31 cellular contexts compared by ENCODE assay signal in genomic region chr10:116296358-116296757, GRCh38. TPM values are rescaled to one million over a fixed set of nuclear protein-coding genes. Genes with fewer than 3 reads are reported as not detected.
DNase-seq lines count a peak whose midpoint lies in the region; ATAC-seq, FAIRE-seq and TF ChIP-seq lines count a peak whose summit lies in the region.
"Had no signal": no experiment of that assay in that cellular context is flagged by ENCODE, and none has a peak within 500 bp of the region (broad histone marks: within the 10 kb centered on the region; RNA-seq: fewer than 3 reads in every experiment).

No MANE protein-coding gene starts in this region.

- POLR2A ChIA-PET in H1 (lab: Charles Lee; ENCODE audit: partially characterized antibody) (no interaction called here), RWPE1 (lab: Yijun Ruan, JAX; ENCODE audit: low non-redundant PET) (no interaction called here)

- no peak overlapping the region for H2AK5ac ChIP-seq in H1 (ENCODE audit: low read depth, low read length)

- H3K23ac ChIP-seq in H1 (ENCODE audit: insufficient read length): no peak overlapping the region

- no peak overlapping the region for H4K5ac ChIP-seq in H1 (ENCODE audit: insufficient read length, low read depth, low read length)

- no peak for FAIRE-seq in H1 (lab: Jason Lieb, UNC)
- FAIRE-seq: D721Med, GM12891, H54, HTR-8/SVneo, K562 had no signal

- peaks cover 22% of the 10 kb centered on the region for H3K4me1 Mint-ChIP-seq in nephron
- H3K4me1 Mint-ChIP-seq: CD4-positive, CD25-positive, alpha-beta regulatory T cell had no signal

- H3K4me3 ChIP-seq in H1 (ENCODE audit: extremely low read depth in 1 of 4, insufficient read depth in 2 of 4, low read depth in 3 of 4, low read length in 4 of 4): no peak overlapping the region
- H3K4me3 ChIP-seq: K562, PC-9, SK-N-MC had no signal

- H3K4me2 ChIP-seq in H1 (ENCODE audit: insufficient read depth in 1 of 2, low read depth in 2 of 2, low read length in 2 of 2): no peak overlapping the region
- H3K4me2 ChIP-seq: PC-9 had no signal

- no peak for TF ChIP-seq CTCF in H1 (IDR thresholded peaks at IDR 0.05; ENCODE audit: control extremely low read depth in 1 of 3, insufficient read depth in 1 of 3, low read depth in 1 of 3, low read length in 3 of 3)
- no peak for TF ChIP-seq CTCF in nephron (IDR thresholded peaks at IDR 0.05; ENCODE audit: unreplicated experiment in 3 of 3)
- no peak for TF ChIP-seq CTCF in RWPE1 (conservative IDR thresholded peaks at IDR 0.05; ENCODE audit: low read depth)

- H2BK15ac ChIP-seq in H1 (ENCODE audit: low read length): no peak overlapping the region

- no peak for TF ChIP-seq POLR2A in H1 (IDR thresholded peaks at IDR 0.05; ENCODE audit: control extremely low read depth in 1 of 2, low read depth in 2 of 2, low read length in 2 of 2)

- H4K91ac ChIP-seq in H1 (replicated peaks; ENCODE audit: insufficient read length, low read length): no peak overlapping the region

- no peaks in the 10 kb centered on the region for H4K20me1 ChIP-seq in H1 (replicated peaks in 1 of 2; ENCODE audit: control insufficient read depth in 1 of 2, insufficient read depth in 2 of 2, low read length in 2 of 2)

- no peak overlapping the region for H3K27ac ChIP-seq in H1 (ENCODE audit: low read depth, low read length)
- H3K27ac ChIP-seq in RWPE1: no peak overlapping the region
- H3K27ac ChIP-seq: PC-9, SK-N-MC had no signal

- H3K79me1 ChIP-seq in H1 (ENCODE audit: low read depth, low read length): no peaks in the 10 kb centered on the region

- no peak overlapping the region for H2BK12ac ChIP-seq in H1 (ENCODE audit: low read depth, low read length)

- no peak overlapping the region for H2BK5ac ChIP-seq in H1 (ENCODE audit: low read depth, low read length)

- H3K27ac Mint-ChIP-seq in nephron: peak overlapping the region; percentile 30 to 52 (median 49)
- H3K27ac Mint-ChIP-seq: CD4-positive, CD25-positive, alpha-beta regulatory T cell had no signal

- no peaks in the 10 kb centered on the region for H3K4me1 ChIP-seq in H1 (replicated peaks in 1 of 4; ENCODE audit: control insufficient read depth in 3 of 4, insufficient read depth in 4 of 4, low read length in 3 of 4)

- H3K9me3 Mint-ChIP-seq in nephron: no peaks in the 10 kb centered on the region

- H2BK120ac ChIP-seq in H1 (replicated peaks; ENCODE audit: low read depth, low read length): no peak overlapping the region

- H4K8ac ChIP-seq in H1 (ENCODE audit: extremely low read depth, insufficient read depth, low read length): no peak overlapping the region

- H2AFZ ChIP-seq in H1 (ENCODE audit: low read length): 0 out of 2 replicates have a peak overlapping the region, but pooled peaks have one; percentile 15
- H2AFZ ChIP-seq: PC-9 had no signal

- H3K79me2 ChIP-seq in H1 (ENCODE audit: control insufficient read depth in 1 of 2, insufficient read depth in 2 of 2, low read length in 2 of 2): no peaks in the 10 kb centered on the region

- H3K4ac ChIP-seq in H1 (replicated peaks; ENCODE audit: insufficient read length, low read depth, low read length): no peak overlapping the region

- H3K56ac ChIP-seq in H1 (replicated peaks; ENCODE audit: insufficient read length, low read depth, low read length): no peak overlapping the region

- H3K36me3 ChIP-seq in H1 (ENCODE audit: control insufficient read depth in 2 of 4, insufficient read depth in 4 of 4, low read length in 3 of 4): no peaks in the 10 kb centered on the region

- H3K27me3 ChIP-seq in H1 (replicated peaks in 1 of 4; ENCODE audit: control insufficient read depth in 3 of 4, extremely low read depth in 1 of 4, insufficient read depth in 3 of 4, low read length in 3 of 4): no peaks in the 10 kb centered on the region

- no peak overlapping the region for H2BK20ac ChIP-seq in H1 (ENCODE audit: low read length)

- CTCF ChIA-PET in H1 (lab: Charles Lee; ENCODE audit: partially characterized antibody) (interaction anchor here (1.0 to 1.3 kb wide), 3 partner anchors 9 to 590 kb away, joined by 3 to 5 read pairs (median 3); no protein-coding TSS in a partner anchor), RWPE1 (lab: Yijun Ruan, JAX) (interaction anchor here (0.7 kb wide), 1 partner anchor 23 kb away, joined by 3 read pairs; no protein-coding TSS in a partner anchor)

- peaks cover 7% of the 10 kb centered on the region for H3K27me3 Mint-ChIP-seq in nephron (ENCODE audit: low read depth)

- ATAC-seq in GM21423 (IDR thresholded peaks at IDR 0.05; ENCODE audit: unreplicated experiment): no peak
- ATAC-seq: K562 had no signal

- no peak overlapping the region for H3K4me3 Mint-ChIP-seq in nephron
- H3K4me3 Mint-ChIP-seq: CD4-positive, CD25-positive, alpha-beta regulatory T cell had no signal

- no peaks in the 10 kb centered on the region for H3K23me2 ChIP-seq in H1 (ENCODE audit: low read depth, low read length)

- 96% methylated on average over 6 of the region's 6 CpGs; no CpG with 5 or more reads in 1 of the 2 experiments for WGBS in H1 (ENCODE audit: extremely low coverage in 1 of 2, insufficient coverage in 1 of 2, insufficient read length in 1 of 2, insufficient replicate concordance in 2 of 2, low coverage in 1 of 2, low lambda C conversion rate in 2 of 2, missing lambda C conversion rate in 1 of 2), 2 experiments

- no peak overlapping the region for H3K14ac ChIP-seq in H1 (ENCODE audit: insufficient read length)

- no peaks in the 10 kb centered on the region for H3K9me3 ChIP-seq in H1 (ENCODE audit: insufficient read depth in 2 of 2, low read depth in 1 of 2, low read length in 1 of 2)

- peak; percentile 71 for DNase-seq in EL
- peak; percentile 1 for DNase-seq in HT-29 (ENCODE audit: low spot score)
- DNase-seq in H1 (ENCODE audit: low read depth in 1 of 2, low spot score in 2 of 2): no peak
- no peak for DNase-seq in occipital lobe (lab: John Stamatoyannopoulos, UW)
- DNase-seq in RWPE1 (ENCODE audit: low spot score): no peak
- DNase-seq: CD4-positive, CD25-positive, alpha-beta regulatory T cell; GF-D8; Kasumi-1; MV-4-11; NCI-H1105; NCI-H1436 treated with DMSO at 0.1 percent for 48 hours; NCI-H1930; NCI-H2107; NCI-H446; NCI-H526; NCI-H82; PC-9; RPMI8226; SHP77 had no signal

- TF ChIP-seq RAD21 in H1 (IDR thresholded peaks at IDR 0.05 in 1 of 2, conservative IDR thresholded peaks at IDR 0.05 in 1 of 2; ENCODE audit: low read depth in 2 of 2, low read length in 2 of 2): no peak

- H3K18ac ChIP-seq in H1 (ENCODE audit: extremely low read depth, low read length): no peak overlapping the region

- H3K36me3 Mint-ChIP-seq in nephron (ENCODE audit: low read depth): no peaks in the 10 kb centered on the region
- H3K36me3 Mint-ChIP-seq: CD4-positive, CD25-positive, alpha-beta regulatory T cell had no signal

- no peak for TF ChIP-seq EP300 in H1 (IDR thresholded peaks at IDR 0.05; ENCODE audit: borderline replicate concordance in 1 of 2, low read depth in 2 of 2, low read length in 2 of 2)

- H3K9ac ChIP-seq in H1 (replicated peaks in 1 of 4; ENCODE audit: extremely low read depth in 1 of 4, low read depth in 3 of 4, low read length in 3 of 4): no peak overlapping the region

TF ChIP-seq in H1, 55 proteins besides CTCF, POLR2A, EP300 and RAD21:
- TF ChIP-seq CHD2 (IDR thresholded peaks at IDR 0.05; ENCODE audit: low read length): no peak
- no peak for TF ChIP-seq POU5F1 (IDR thresholded peaks at IDR 0.05; ENCODE audit: low read depth, low read length)
- no peak for TF ChIP-seq USF2 (IDR thresholded peaks at IDR 0.05; ENCODE audit: low read length)
- TF ChIP-seq SIRT6 (IDR thresholded peaks at IDR 0.05; ENCODE audit: low read length): no peak
- no peak for TF ChIP-seq GABPA (IDR thresholded peaks at IDR 0.05; ENCODE audit: borderline replicate concordance, insufficient read depth, low read length)

RNA-seq across cellular contexts. Expression of gene GFRA1, which starts 23.4 kb away (rescaled TPM):
- not detected in 2 replicates for total RNA-seq in HT-29 (2014; rRNA removed; shearing (Covaris generic))
- total RNA-seq in H1 (2021; fragmentation: NEBNext Ultra II Directional; extraction: Animal tissue kit (Norgen Biotek cat#: 25700)): 2.0 TPM in 2 replicates
- 1.1 and 2.2 TPM in 2 replicates for polyA plus RNA-seq in H1 (2011; rRNA removed)
- 2.0 TPM for polyA plus RNA-seq in H1 (2011; cell fraction: cytosol; rRNA removed)
- 2.4 TPM for polyA plus RNA-seq in H1 (2011; cell fraction: nucleus; rRNA removed)
- 0.52 to 0.88 TPM (median 0.61 TPM) in 4 replicates for polyA plus RNA-seq in H1 (2012, experiment 1 of 2)
- 0.35 TPM for polyA plus RNA-seq in H1 (2012, experiment 2 of 2)
- polyA plus RNA-seq in H1 (2013, experiment 1 of 2): 1.1 TPM
- 1.1 TPM for polyA plus RNA-seq in H1 (2013, experiment 2 of 2)
- 2.0 and 2.5 TPM in 2 replicates for polyA minus RNA-seq in H1 (2011; rRNA and poly(A)+ RNA removed)
- polyA minus RNA-seq in H1 (2011; cell fraction: cytosol; rRNA and poly(A)+ RNA removed): 1.0 TPM
- polyA minus RNA-seq in H1 (2011; cell fraction: nucleus; rRNA and poly(A)+ RNA removed): 1.7 TPM
- total RNA-seq in occipital lobe: 4.7 TPM
- total RNA-seq: CD4-positive, CD25-positive, alpha-beta regulatory T cell; MCF 10A; T-helper 1 cell treated with Interleukin-12 subunit alpha and Interleukin-12 subunit beta and Interleukin-4 antibody, amounts not matched to agents 30 ng/mL and 1 ng/mL, for 36 hours had no signal
- polyA plus RNA-seq: CD4-positive, CD25-positive, alpha-beta regulatory T cell; K562 had no signal

RNA-seq across cellular contexts. Expression of gene CCDC172, which starts 27.9 kb away (rescaled TPM):
- total RNA-seq in HT-29 (2014; rRNA removed; shearing (Covaris generic)): not detected in 2 replicates
- 1.7 and 3.6 TPM in 2 replicates for total RNA-seq in H1 (2021; fragmentation: NEBNext Ultra II Directional; extraction: Animal tissue kit (Norgen Biotek cat#: 25700))
- polyA plus RNA-seq in H1 (2011; rRNA removed): 0.91 and 1.1 TPM in 2 replicates
- 1.6 TPM for polyA plus RNA-seq in H1 (2011; cell fraction: cytosol; rRNA removed)
- 0.43 TPM for polyA plus RNA-seq in H1 (2011; cell fraction: nucleus; rRNA removed)
- 0.87 to 1.7 TPM (median 1.3 TPM) in 4 replicates for polyA plus RNA-seq in H1 (2012, experiment 1 of 2)
- not detected for polyA plus RNA-seq in H1 (2012, experiment 2 of 2)
- polyA plus RNA-seq in H1 (2013, experiment 1 of 2): 9.2 TPM
- 5.1 TPM for polyA plus RNA-seq in H1 (2013, experiment 2 of 2)
- 0.28 and 0.78 TPM in 2 replicates for polyA minus RNA-seq in H1 (2011; rRNA and poly(A)+ RNA removed)
- polyA minus RNA-seq in H1 (2011; cell fraction: cytosol; rRNA and poly(A)+ RNA removed): not detected
- 1.9 TPM for polyA minus RNA-seq in H1 (2011; cell fraction: nucleus; rRNA and poly(A)+ RNA removed)
- total RNA-seq in occipital lobe: not detected
- total RNA-seq: A172; CD4-positive, CD25-positive, alpha-beta regulatory T cell; K562; MCF 10A; PC-9; T-helper 1 cell treated with Interleukin-12 subunit alpha and Interleukin-12 subunit beta and Interleukin-4 antibody, amounts not matched to agents 30 ng/mL and 1 ng/mL, for 36 hours had no signal
- polyA plus RNA-seq: BJ; CD4-positive, CD25-positive, alpha-beta regulatory T cell; K562 had no signal

Comparison
In these comparisons a context has a peak if more than half of its experiments do, and no peak if none do; other contexts are left out.
1. DNase-seq: peak in EL (single experiment) and HT-29 (single experiment); none in H1 (0 of 2), occipital lobe (single experiment) and RWPE1 (single experiment).